In the genomic region with DNA sequence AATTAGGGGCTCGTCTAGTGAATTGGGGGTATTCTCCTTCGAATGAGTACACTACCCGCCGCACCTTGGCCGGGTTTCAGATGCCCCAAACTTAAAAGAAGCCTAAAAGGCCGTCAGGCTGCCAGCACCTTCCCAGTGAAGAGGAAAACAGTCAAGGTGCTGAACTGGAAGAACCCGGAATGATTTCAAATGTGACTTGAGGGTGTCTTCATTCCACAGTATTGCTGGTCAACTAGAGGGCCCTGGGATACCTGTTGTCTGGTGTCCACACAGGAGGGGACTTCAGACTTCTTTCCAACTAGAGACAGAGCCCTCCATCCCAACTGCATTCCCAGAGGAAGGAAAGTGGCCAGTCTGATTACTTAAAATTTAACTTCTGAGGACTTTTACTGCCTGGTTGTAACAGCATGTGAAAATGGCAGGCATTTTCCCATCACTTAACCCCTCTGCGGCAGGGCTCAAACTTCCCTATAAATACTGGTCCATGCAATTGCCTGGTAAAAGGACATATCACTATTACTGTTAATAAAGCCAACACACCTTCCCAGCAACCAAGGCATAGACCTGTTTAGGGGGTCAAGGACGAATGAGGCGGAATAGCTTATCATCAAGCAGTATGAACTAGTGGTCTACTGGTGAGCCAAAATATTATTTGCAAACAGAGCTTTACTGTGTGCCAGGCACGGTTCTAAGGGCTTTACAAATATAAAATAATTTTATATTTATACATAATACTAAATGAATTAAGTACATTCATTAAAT, we compare ENCODE assay signal across 1 cellular context.
TF ChIP-seq lines count a peak whose summit lies in the region.

No MANE protein-coding gene starts in this region.

TF ChIP-seq in HepG2, 621 proteins besides CTCF, POLR2A, EP300 and RAD21 (continued from another document and continues in another):
- TF ChIP-seq, protein P1, sequence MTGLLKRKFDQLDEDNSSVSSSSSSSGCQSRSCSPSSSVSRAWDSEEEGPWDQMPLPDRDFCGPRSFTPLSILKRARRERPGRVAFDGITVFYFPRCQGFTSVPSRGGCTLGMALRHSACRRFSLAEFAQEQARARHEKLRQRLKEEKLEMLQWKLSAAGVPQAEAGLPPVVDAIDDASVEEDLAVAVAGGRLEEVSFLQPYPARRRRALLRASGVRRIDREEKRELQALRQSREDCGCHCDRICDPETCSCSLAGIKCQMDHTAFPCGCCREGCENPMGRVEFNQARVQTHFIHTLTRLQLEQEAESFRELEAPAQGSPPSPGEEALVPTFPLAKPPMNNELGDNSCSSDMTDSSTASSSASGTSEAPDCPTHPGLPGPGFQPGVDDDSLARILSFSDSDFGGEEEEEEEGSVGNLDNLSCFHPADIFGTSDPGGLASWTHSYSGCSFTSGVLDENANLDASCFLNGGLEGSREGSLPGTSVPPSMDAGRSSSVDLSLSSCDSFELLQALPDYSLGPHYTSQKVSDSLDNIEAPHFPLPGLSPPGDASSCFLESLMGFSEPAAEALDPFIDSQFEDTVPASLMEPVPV (CRISPR knock-in tag; IDR thresholded peaks at IDR 0.05) = no peak
- TF ChIP-seq CC2D1A (CRISPR knock-in tag; IDR thresholded peaks at IDR 0.05) (0 out of 2 replicates have a peak, but pooled peaks have one; percentile 41), TOPORS (CRISPR knock-in tag; IDR thresholded peaks at IDR 0.05) (no peak), SMARCC2 (IDR thresholded peaks at IDR 0.05) (0 out of 2 replicates have a peak, but pooled peaks have one; percentile 14), ZNF251 (CRISPR knock-in tag; IDR thresholded peaks at IDR 0.05) (no peak; the same call in 1 of the 2 replicates), ZBTB7B (CRISPR knock-in tag; IDR thresholded peaks at IDR 0.05) (peak; percentile 29; the same call in 1 of the 2 replicates), GABPB1 (CRISPR knock-in tag; IDR thresholded peaks at IDR 0.05) (no peak), NCOA5 (CRISPR knock-in tag; IDR thresholded peaks at IDR 0.05) (no peak), NAIF1 (CRISPR knock-in tag; IDR thresholded peaks at IDR 0.05; ENCODE audit: borderline replicate concordance) (no peak), ZNF780A (CRISPR knock-in tag; IDR thresholded peaks at IDR 0.05) (no peak), BRCA1 (CRISPR knock-in tag; IDR thresholded peaks at IDR 0.05) (peak; percentile 13; the same call in 1 of the 2 replicates), ZMYM4 (CRISPR knock-in tag; IDR thresholded peaks at IDR 0.05) (peak; percentile 43; the same call in 1 of the 2 replicates), NR2F1 (CRISPR knock-in tag; IDR thresholded peaks at IDR 0.05) (peak in 1 of 2 experiments; percentile 10; a peak in 1 of 4 replicates), NFE2L1 (CRISPR knock-in tag; IDR thresholded peaks at IDR 0.05; ENCODE audit: borderline replicate concordance) (no peak), ZNF562 (CRISPR knock-in tag; IDR thresholded peaks at IDR 0.05; ENCODE audit: borderline replicate concordance) (no peak), EHMT2 (IDR thresholded peaks at IDR 0.05; ENCODE audit: borderline replicate concordance, low read depth, low read length) (peak; percentile 39; the same call in 1 of the 2 replicates), ZNF792 (CRISPR knock-in tag; IDR thresholded peaks at IDR 0.05) (peak; percentile 4; the same call in 1 of the 2 replicates), ZBTB42 (CRISPR knock-in tag; IDR thresholded peaks at IDR 0.05) (0 out of 2 replicates have a peak, but pooled peaks have one; percentile 7), ZNF598 (CRISPR knock-in tag; IDR thresholded peaks at IDR 0.05; ENCODE audit: borderline replicate concordance) (no peak), ZSCAN30 (CRISPR knock-in tag; IDR thresholded peaks at IDR 0.05) (0 out of 2 replicates have a peak, but pooled peaks have one; percentile 1), NR2F6 (IDR thresholded peaks at IDR 0.05) (0 out of 2 replicates have a peak, but pooled peaks have one; percentile 44), NR2F6 (CRISPR knock-in tag; IDR thresholded peaks at IDR 0.05) (peak; percentile 74), ZFP90 (CRISPR knock-in tag; IDR thresholded peaks at IDR 0.05; ENCODE audit: borderline replicate concordance) (0 out of 2 replicates have a peak, but pooled peaks have one; percentile 19), ZNF720 (CRISPR knock-in tag; IDR thresholded peaks at IDR 0.05) (peak; percentile 87; the same call in 1 of the 2 replicates)
- TF ChIP-seq, protein P2, sequence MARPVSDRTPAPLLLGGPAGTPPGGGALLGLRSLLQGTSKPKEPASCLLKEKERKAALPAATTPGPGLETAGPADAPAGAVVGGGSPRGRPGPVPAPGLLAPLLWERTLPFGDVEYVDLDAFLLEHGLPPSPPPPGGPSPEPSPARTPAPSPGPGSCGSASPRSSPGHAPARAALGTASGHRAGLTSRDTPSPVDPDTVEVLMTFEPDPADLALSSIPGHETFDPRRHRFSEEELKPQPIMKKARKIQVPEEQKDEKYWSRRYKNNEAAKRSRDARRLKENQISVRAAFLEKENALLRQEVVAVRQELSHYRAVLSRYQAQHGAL (CRISPR knock-in tag; IDR thresholded peaks at IDR 0.05; ENCODE audit: not compliant biosample characterization) = peak; percentile 15
- TF ChIP-seq, protein P3, sequence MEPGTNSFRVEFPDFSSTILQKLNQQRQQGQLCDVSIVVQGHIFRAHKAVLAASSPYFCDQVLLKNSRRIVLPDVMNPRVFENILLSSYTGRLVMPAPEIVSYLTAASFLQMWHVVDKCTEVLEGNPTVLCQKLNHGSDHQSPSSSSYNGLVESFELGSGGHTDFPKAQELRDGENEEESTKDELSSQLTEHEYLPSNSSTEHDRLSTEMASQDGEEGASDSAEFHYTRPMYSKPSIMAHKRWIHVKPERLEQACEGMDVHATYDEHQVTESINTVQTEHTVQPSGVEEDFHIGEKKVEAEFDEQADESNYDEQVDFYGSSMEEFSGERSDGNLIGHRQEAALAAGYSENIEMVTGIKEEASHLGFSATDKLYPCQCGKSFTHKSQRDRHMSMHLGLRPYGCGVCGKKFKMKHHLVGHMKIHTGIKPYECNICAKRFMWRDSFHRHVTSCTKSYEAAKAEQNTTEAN (CRISPR knock-in tag; conservative IDR thresholded peaks at IDR 0.05) = peak; percentile 36; the same call in 1 of the 2 replicates
- TF ChIP-seq, protein P4, sequence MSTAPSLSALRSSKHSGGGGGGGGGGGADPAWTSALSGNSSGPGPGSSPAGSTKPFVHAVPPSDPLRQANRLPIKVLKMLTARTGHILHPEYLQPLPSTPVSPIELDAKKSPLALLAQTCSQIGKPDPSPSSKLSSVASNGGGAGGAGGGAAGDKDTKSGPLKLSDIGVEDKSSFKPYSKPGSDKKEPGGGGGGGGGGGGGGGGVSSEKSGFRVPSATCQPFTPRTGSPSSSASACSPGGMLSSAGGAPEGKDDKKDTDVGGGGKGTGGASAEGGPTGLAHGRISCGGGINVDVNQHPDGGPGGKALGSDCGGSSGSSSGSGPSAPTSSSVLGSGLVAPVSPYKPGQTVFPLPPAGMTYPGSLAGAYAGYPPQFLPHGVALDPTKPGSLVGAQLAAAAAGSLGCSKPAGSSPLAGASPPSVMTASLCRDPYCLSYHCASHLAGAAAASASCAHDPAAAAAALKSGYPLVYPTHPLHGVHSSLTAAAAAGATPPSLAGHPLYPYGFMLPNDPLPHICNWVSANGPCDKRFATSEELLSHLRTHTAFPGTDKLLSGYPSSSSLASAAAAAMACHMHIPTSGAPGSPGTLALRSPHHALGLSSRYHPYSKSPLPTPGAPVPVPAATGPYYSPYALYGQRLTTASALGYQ (CRISPR knock-in tag; IDR thresholded peaks at IDR 0.05) = 0 out of 2 replicates have a peak, but pooled peaks have one; percentile 73
- TF ChIP-seq, protein P5, sequence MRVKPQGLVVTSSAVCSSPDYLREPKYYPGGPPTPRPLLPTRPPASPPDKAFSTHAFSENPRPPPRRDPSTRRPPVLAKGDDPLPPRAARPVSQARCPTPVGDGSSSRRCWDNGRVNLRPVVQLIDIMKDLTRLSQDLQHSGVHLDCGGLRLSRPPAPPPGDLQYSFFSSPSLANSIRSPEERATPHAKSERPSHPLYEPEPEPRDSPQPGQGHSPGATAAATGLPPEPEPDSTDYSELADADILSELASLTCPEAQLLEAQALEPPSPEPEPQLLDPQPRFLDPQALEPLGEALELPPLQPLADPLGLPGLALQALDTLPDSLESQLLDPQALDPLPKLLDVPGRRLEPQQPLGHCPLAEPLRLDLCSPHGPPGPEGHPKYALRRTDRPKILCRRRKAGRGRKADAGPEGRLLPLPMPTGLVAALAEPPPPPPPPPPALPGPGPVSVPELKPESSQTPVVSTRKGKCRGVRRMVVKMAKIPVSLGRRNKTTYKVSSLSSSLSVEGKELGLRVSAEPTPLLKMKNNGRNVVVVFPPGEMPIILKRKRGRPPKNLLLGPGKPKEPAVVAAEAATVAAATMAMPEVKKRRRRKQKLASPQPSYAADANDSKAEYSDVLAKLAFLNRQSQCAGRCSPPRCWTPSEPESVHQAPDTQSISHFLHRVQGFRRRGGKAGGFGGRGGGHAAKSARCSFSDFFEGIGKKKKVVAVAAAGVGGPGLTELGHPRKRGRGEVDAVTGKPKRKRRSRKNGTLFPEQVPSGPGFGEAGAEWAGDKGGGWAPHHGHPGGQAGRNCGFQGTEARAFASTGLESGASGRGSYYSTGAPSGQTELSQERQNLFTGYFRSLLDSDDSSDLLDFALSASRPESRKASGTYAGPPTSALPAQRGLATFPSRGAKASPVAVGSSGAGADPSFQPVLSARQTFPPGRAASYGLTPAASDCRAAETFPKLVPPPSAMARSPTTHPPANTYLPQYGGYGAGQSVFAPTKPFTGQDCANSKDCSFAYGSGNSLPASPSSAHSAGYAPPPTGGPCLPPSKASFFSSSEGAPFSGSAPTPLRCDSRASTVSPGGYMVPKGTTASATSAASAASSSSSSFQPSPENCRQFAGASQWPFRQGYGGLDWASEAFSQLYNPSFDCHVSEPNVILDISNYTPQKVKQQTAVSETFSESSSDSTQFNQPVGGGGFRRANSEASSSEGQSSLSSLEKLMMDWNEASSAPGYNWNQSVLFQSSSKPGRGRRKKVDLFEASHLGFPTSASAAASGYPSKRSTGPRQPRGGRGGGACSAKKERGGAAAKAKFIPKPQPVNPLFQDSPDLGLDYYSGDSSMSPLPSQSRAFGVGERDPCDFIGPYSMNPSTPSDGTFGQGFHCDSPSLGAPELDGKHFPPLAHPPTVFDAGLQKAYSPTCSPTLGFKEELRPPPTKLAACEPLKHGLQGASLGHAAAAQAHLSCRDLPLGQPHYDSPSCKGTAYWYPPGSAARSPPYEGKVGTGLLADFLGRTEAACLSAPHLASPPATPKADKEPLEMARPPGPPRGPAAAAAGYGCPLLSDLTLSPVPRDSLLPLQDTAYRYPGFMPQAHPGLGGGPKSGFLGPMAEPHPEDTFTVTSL (CRISPR knock-in tag; IDR thresholded peaks at IDR 0.05; ENCODE audit: borderline replicate concordance) = peak; percentile 32; the same call in 1 of the 2 replicates
- TF ChIP-seq, protein P6, sequence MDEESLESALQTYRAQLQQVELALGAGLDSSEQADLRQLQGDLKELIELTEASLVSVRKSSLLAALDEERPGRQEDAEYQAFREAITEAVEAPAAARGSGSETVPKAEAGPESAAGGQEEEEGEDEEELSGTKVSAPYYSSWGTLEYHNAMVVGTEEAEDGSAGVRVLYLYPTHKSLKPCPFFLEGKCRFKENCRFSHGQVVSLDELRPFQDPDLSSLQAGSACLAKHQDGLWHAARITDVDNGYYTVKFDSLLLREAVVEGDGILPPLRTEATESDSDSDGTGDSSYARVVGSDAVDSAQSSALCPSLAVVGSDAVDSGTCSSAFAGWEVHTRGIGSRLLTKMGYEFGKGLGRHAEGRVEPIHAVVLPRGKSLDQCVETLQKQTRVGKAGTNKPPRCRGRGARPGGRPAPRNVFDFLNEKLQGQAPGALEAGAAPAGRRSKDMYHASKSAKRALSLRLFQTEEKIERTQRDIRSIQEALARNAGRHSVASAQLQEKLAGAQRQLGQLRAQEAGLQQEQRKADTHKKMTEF (CRISPR knock-in tag; IDR thresholded peaks at IDR 0.05) = peak; percentile 72
- TF ChIP-seq, protein P7, sequence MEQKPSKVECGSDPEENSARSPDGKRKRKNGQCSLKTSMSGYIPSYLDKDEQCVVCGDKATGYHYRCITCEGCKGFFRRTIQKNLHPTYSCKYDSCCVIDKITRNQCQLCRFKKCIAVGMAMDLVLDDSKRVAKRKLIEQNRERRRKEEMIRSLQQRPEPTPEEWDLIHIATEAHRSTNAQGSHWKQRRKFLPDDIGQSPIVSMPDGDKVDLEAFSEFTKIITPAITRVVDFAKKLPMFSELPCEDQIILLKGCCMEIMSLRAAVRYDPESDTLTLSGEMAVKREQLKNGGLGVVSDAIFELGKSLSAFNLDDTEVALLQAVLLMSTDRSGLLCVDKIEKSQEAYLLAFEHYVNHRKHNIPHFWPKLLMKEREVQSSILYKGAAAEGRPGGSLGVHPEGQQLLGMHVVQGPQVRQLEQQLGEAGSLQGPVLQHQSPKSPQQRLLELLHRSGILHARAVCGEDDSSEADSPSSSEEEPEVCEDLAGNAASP (CRISPR knock-in tag; IDR thresholded peaks at IDR 0.05; ENCODE audit: borderline replicate concordance) = peak; percentile 23; the same call in 1 of the 2 replicates
- TF ChIP-seq, protein P8, sequence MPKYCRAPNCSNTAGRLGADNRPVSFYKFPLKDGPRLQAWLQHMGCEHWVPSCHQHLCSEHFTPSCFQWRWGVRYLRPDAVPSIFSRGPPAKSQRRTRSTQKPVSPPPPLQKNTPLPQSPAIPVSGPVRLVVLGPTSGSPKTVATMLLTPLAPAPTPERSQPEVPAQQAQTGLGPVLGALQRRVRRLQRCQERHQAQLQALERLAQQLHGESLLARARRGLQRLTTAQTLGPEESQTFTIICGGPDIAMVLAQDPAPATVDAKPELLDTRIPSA (CRISPR knock-in tag; IDR thresholded peaks at IDR 0.05; ENCODE audit: borderline replicate concordance) = no peak; the same call in 1 of the 2 replicates
- TF ChIP-seq, protein P9, sequence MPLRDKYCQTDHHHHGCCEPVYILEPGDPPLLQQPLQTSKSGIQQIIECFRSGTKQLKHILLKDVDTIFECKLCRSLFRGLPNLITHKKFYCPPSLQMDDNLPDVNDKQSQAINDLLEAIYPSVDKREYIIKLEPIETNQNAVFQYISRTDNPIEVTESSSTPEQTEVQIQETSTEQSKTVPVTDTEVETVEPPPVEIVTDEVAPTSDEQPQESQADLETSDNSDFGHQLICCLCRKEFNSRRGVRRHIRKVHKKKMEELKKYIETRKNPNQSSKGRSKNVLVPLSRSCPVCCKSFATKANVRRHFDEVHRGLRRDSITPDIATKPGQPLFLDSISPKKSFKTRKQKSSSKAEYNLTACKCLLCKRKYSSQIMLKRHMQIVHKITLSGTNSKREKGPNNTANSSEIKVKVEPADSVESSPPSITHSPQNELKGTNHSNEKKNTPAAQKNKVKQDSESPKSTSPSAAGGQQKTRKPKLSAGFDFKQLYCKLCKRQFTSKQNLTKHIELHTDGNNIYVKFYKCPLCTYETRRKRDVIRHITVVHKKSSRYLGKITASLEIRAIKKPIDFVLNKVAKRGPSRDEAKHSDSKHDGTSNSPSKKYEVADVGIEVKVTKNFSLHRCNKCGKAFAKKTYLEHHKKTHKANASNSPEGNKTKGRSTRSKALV (CRISPR knock-in tag; IDR thresholded peaks at IDR 0.05) = 0 out of 2 replicates have a peak, but pooled peaks have one; percentile 49
